ENCODE assay signal across 25 cellular contexts in genomic region chr18:668263-668662, GRCh38. TPM values are rescaled to one million over a fixed set of nuclear protein-coding genes. Genes with fewer than 3 reads are reported as not detected.
DNase-seq lines count a peak whose midpoint lies in the region; ATAC-seq and TF ChIP-seq lines count a peak whose summit lies in the region.
"Had no signal": no experiment of that assay in that cellular context is flagged by ENCODE, and none has a peak within 500 bp of the region (broad histone marks: within the 10 kb centered on the region; RNA-seq: fewer than 3 reads in every experiment).

No MANE protein-coding gene starts in this region.

- no peak for ATAC-seq in CD4-positive, CD25-positive, alpha-beta regulatory T cell (ENCODE audit: low read depth in 2 of 2)
- ATAC-seq in mucosa of descending colon (peak; percentile 69), GM19023 (IDR thresholded peaks at IDR 0.05; ENCODE audit: unreplicated experiment) (no peak), HG03196 (IDR thresholded peaks at IDR 0.05; ENCODE audit: unreplicated experiment) (no peak)
- ATAC-seq: activated T-cell treated with anti-CD3 and anti-CD28 coated beads, Interleukin-2, amount 50 U/mL, for 4 hours; gastrocnemius medialis; GM23338 had no signal

- H3K27me3 Mint-ChIP-seq in activated CD4-positive, alpha-beta T cell treated with anti-CD3 and anti-CD28 coated beads, Interleukin-2, amount 10 ng/mL, durations not matched to agents 24 days and 14 days: no peaks in the 10 kb centered on the region
- H3K27me3 Mint-ChIP-seq in CD4-positive, CD25-positive, alpha-beta regulatory T cell: no peaks in the 10 kb centered on the region
- H3K27me3 Mint-ChIP-seq in endothelial cell (ENCODE audit: unreplicated experiment): no peaks in the 10 kb centered on the region
- H3K27me3 Mint-ChIP-seq: memory B cell had no signal

- H3K27me3 ChIP-seq in CD4-positive, CD25-positive, alpha-beta regulatory T cell (ENCODE audit: control insufficient read depth, insufficient read depth, low read length): no peaks in the 10 kb centered on the region
- H3K27me3 ChIP-seq: breast epithelium, gastrocnemius medialis, Peyer's patch had no signal

- H3K36me3 ChIP-seq in CD4-positive, CD25-positive, alpha-beta regulatory T cell (ENCODE audit: control insufficient read depth, insufficient read depth, low read length): peaks cover 20% of the 10 kb centered on the region
- no peaks in the 10 kb centered on the region for H3K36me3 ChIP-seq in mucosa of descending colon (ENCODE audit: low read depth)
- H3K36me3 ChIP-seq: breast epithelium, prostate gland had no signal

- no peaks in the 10 kb centered on the region for H3K4me1 ChIP-seq in CD4-positive, CD25-positive, alpha-beta regulatory T cell (ENCODE audit: control insufficient read depth, insufficient read depth, low read length, poor library complexity, severe bottlenecking)
- H3K4me1 ChIP-seq in mucosa of descending colon (ENCODE audit: low read depth): no peaks in the 10 kb centered on the region
- H3K4me1 ChIP-seq: breast epithelium, gastrocnemius medialis, Peyer's patch, prostate gland had no signal

- TF ChIP-seq CTCF in endothelial cell (IDR thresholded peaks at IDR 0.05; ENCODE audit: unreplicated experiment): no peak
- no peak for TF ChIP-seq CTCF in mucosa of descending colon (IDR thresholded peaks at IDR 0.05)

- peaks cover 17% of the 10 kb centered on the region for H3K4me1 Mint-ChIP-seq in activated CD4-positive, alpha-beta T cell treated with anti-CD3 and anti-CD28 coated beads, Interleukin-2, amount 10 ng/mL, durations not matched to agents 24 days and 14 days
- peaks cover 0 to 5% (median 3%) of the 10 kb centered on the region in 4 donors for H3K4me1 Mint-ChIP-seq in CD4-positive, CD25-positive, alpha-beta regulatory T cell
- no peaks in the 10 kb centered on the region for H3K4me1 Mint-ChIP-seq in endothelial cell (ENCODE audit: unreplicated experiment)
- H3K4me1 Mint-ChIP-seq: memory B cell had no signal

- intact Hi-C loops in activated CD4-positive, alpha-beta T cell treated with anti-CD3 and anti-CD28 coated beads, Interleukin-2, amount 10 ng/mL, durations not matched to agents 24 days and 14 days (cut with micrococcal nuclease): no loop called here
- intact Hi-C loops in mucosa of descending colon (cut with DNase I, micrococcal nuclease): no loop called here

- peaks cover 63% of the 10 kb centered on the region for H3K36me3 Mint-ChIP-seq in activated CD4-positive, alpha-beta T cell treated with anti-CD3 and anti-CD28 coated beads, Interleukin-2, amount 10 ng/mL, durations not matched to agents 24 days and 14 days (ENCODE audit: low read depth)
- H3K36me3 Mint-ChIP-seq in CD4-positive, CD25-positive, alpha-beta regulatory T cell: peaks cover 31% of the 10 kb centered on the region
- peaks cover 45% of the 10 kb centered on the region for H3K36me3 Mint-ChIP-seq in endothelial cell (ENCODE audit: low read depth, unreplicated experiment)

- DNase-seq in activated CD4-positive, alpha-beta T cell treated with anti-CD3 and anti-CD28 coated beads, Interleukin-2, amount 10 ng/mL, durations not matched to agents 24 days and 14 days: no peak
- no peak for DNase-seq in activated CD4-positive, alpha-beta T cell treated with anti-CD3 and anti-CD28 coated beads, Interleukin-2, amount 50 U/mL, for 4 hours
- DNase-seq in CD4-positive, CD25-positive, alpha-beta regulatory T cell: no peak
- DNase-seq in endothelial cell (ENCODE audit: low spot score) (no peak), mucosa of descending colon (no peak), SW 1271 (lab: John Stamatoyannopoulos, UW) (no peak)
- DNase-seq: activated naive CD4-positive, alpha-beta T cell; activated T-cell treated with anti-CD3 and anti-CD28 coated beads, Interleukin-2, amount 50 U/mL, for 4 hours; anterior cingulate cortex; gastrocnemius medialis; HFFc6; NCI-H146; NCI-H2107; NCI-H82; Peyer's patch; SHP77 treated with DMSO at 0.1 percent for 48 hours; stimulated activated CD4-positive, alpha-beta T cell treated with anti-CD3 and anti-CD28 coated beads, Interleukin-4, amount 100 ng/mL, for 24 hours; trophoblast cell had no signal

- no peak overlapping the region for H3K27ac ChIP-seq in CD4-positive, CD25-positive, alpha-beta regulatory T cell (ENCODE audit: insufficient read depth, low read length, poor library complexity, severe bottlenecking)
- H3K27ac ChIP-seq: breast epithelium, C4-2B, gastrocnemius medialis, Peyer's patch, prostate gland had no signal

- H3K27ac Mint-ChIP-seq in activated CD4-positive, alpha-beta T cell treated with anti-CD3 and anti-CD28 coated beads, Interleukin-2, amount 10 ng/mL, durations not matched to agents 24 days and 14 days: peak overlapping the region; percentile 22
- H3K27ac Mint-ChIP-seq in CD4-positive, CD25-positive, alpha-beta regulatory T cell: peak overlapping the region; percentile 8 to 65 (median 17)
- H3K27ac Mint-ChIP-seq in endothelial cell (ENCODE audit: unreplicated experiment): peak overlapping the region; percentile 5
- H3K27ac Mint-ChIP-seq: GM23338, HFFc6, memory B cell had no signal

- no peak overlapping the region for H3K4me3 ChIP-seq in CD4-positive, CD25-positive, alpha-beta regulatory T cell (ENCODE audit: low read depth, low read length)
- no peak overlapping the region for H3K4me3 ChIP-seq in mucosa of descending colon
- H3K4me3 ChIP-seq: breast epithelium, gastrocnemius medialis, GM23338, Peyer's patch, prostate gland had no signal

- H3K9me3 Mint-ChIP-seq in activated CD4-positive, alpha-beta T cell treated with anti-CD3 and anti-CD28 coated beads, Interleukin-2, amount 10 ng/mL, durations not matched to agents 24 days and 14 days: peaks cover 5% of the 10 kb centered on the region
- peaks cover 0 to 4% (median 0%) of the 10 kb centered on the region in 7 donors for H3K9me3 Mint-ChIP-seq in CD4-positive, CD25-positive, alpha-beta regulatory T cell
- H3K9me3 Mint-ChIP-seq in endothelial cell (ENCODE audit: unreplicated experiment): no peaks in the 10 kb centered on the region
- H3K9me3 Mint-ChIP-seq: activated T-cell treated with anti-CD3 and anti-CD28 coated beads, Interleukin-2, amount 50 U/mL, for 4 hours; HFFc6 had no signal

- no peak overlapping the region for H3K4me3 Mint-ChIP-seq in activated CD4-positive, alpha-beta T cell treated with anti-CD3 and anti-CD28 coated beads, Interleukin-2, amount 10 ng/mL, durations not matched to agents 24 days and 14 days
- H3K4me3 Mint-ChIP-seq in CD4-positive, CD25-positive, alpha-beta regulatory T cell: no peak overlapping the region
- H3K4me3 Mint-ChIP-seq in endothelial cell (ENCODE audit: unreplicated experiment): peak overlapping the region; percentile 27
- H3K4me3 Mint-ChIP-seq: activated T-cell treated with anti-CD3 and anti-CD28 coated beads, Interleukin-2, amount 50 U/mL, for 4 hours; GM23338; HFFc6; memory B cell had no signal

- H3K9me3 ChIP-seq in CD4-positive, CD25-positive, alpha-beta regulatory T cell (ENCODE audit: control insufficient read depth in 2 of 2, low read length in 2 of 2): no peaks in the 10 kb centered on the region
- H3K9me3 ChIP-seq in mucosa of descending colon: no peaks in the 10 kb centered on the region
- H3K9me3 ChIP-seq: breast epithelium, gastrocnemius medialis, Peyer's patch, prostate gland had no signal

RNA-seq across cellular contexts. Expression of gene TYMS, which starts 10.8 kb away (rescaled TPM):
- 269 and 276 TPM in 2 replicates for total RNA-seq in activated CD4-positive, alpha-beta T cell treated with anti-CD3 and anti-CD28 coated beads, Interleukin-2, amount 10 ng/mL, durations not matched to agents 24 days and 14 days
- 7.3 TPM for total RNA-seq in CD4-positive, CD25-positive, alpha-beta regulatory T cell
- polyA plus RNA-seq in CD4-positive, CD25-positive, alpha-beta regulatory T cell: 10 to 100 TPM in 2 of 4 donors, 1 to 10 TPM in 2; 4.9 to 14.4 (median 10.1) TPM
- 61.7 TPM for total RNA-seq in endothelial cell (ENCODE audit: unreplicated experiment)
- 10 to 100 TPM in 2 of 3 donors, 1 to 10 TPM in 1; 7.2 to 42.1 (median 16.3) TPM for total RNA-seq in mucosa of descending colon

RNA-seq across cellular contexts. Expression of gene ENOSF1, which starts 44.2 kb away (rescaled TPM):
- 85.2 and 91.8 TPM in 2 replicates for total RNA-seq in activated CD4-positive, alpha-beta T cell treated with anti-CD3 and anti-CD28 coated beads, Interleukin-2, amount 10 ng/mL, durations not matched to agents 24 days and 14 days
- total RNA-seq in CD4-positive, CD25-positive, alpha-beta regulatory T cell: 58.4 TPM
- polyA plus RNA-seq in CD4-positive, CD25-positive, alpha-beta regulatory T cell: 10 to 100 TPM in 1 of 4 donors, 1 to 10 TPM in 3; 6.1 to 12.0 (median 9.6) TPM
- total RNA-seq in endothelial cell (ENCODE audit: unreplicated experiment) (31.8 TPM), mucosa of descending colon (100 to 1,000 TPM in 1 of 3 donors, 10 to 100 TPM in 2; 72.0 to 132 (median 95.2) TPM)
